In the genomic region with DNA sequence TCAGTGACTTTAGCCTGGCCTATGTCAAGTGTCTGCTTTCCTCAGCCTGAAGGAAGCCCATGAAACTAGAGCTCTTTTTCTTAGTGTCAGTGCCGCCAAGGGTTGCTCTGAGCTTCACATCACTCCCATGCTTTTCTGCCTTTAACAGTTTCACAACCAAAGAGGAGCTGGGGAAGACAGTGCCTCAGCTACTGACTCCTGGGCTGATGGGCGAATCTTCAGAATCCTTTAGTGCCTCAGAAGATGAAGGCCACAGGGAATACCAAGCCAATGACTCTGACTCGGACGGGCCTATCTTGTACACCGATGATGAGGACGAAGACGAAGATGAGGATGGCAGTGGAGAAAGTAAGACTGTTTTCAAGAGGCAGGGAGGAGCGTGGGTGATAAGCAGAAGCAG, we compare ENCODE assay signal across 15 cellular contexts.
DNase-seq lines count a peak whose midpoint lies in the region; ATAC-seq and TF ChIP-seq lines count a peak whose summit lies in the region.
"Had no signal": no experiment of that assay in that cellular context is flagged by ENCODE, and none has a peak within 500 bp of the region (broad histone marks: within the 10 kb centered on the region; RNA-seq: fewer than 3 reads in every experiment).

No MANE protein-coding gene starts in this region.

- H4K20me1 ChIP-seq in GM23248 (ENCODE audit: insufficient read depth) (no peaks in the 10 kb centered on the region), smooth muscle cell (ENCODE audit: low read depth) (no peaks in the 10 kb centered on the region)

- ATAC-seq in GM18861 (IDR thresholded peaks at IDR 0.05; ENCODE audit: unreplicated experiment), result no peak
- ATAC-seq: body of pancreas, HepG2 had no signal

- peak overlapping the region; percentile 39 for H3K4me2 ChIP-seq in GM23248 (ENCODE audit: unreplicated experiment)
- peak overlapping the region; percentile 23 for H3K4me2 ChIP-seq in smooth muscle cell

- no peaks in the 10 kb centered on the region for H3K9me3 ChIP-seq in GM23248 (ENCODE audit: low read depth)
- H3K9me3 ChIP-seq in smooth muscle cell (replicated peaks; ENCODE audit: low read depth), result no peaks in the 10 kb centered on the region
- H3K9me3 ChIP-seq in SJCRH30 (replicated peaks), result no peaks in the 10 kb centered on the region
- H3K9me3 ChIP-seq: body of pancreas had no signal

- intact Hi-C loops in dorsolateral prefrontal cortex (cut with DNase I), result no loop called here
- intact Hi-C loops in head of caudate nucleus (cut with DNase I), result no loop called here

- peak; percentile 54 for DNase-seq in GM23248
- no peak for DNase-seq in dorsolateral prefrontal cortex
- DNase-seq in left kidney (ENCODE audit: low read depth, low spot score), result peak; percentile 47
- no peak for DNase-seq in smooth muscle cell (lab: John Stamatoyannopoulos, UW; ENCODE audit: unreplicated experiment)
- DNase-seq in head of caudate nucleus, result no peak
- no peak for DNase-seq in activated gamma-delta T cell (lab: John Stamatoyannopoulos, UW)
- DNase-seq in SJCRH30, result no peak
- DNase-seq: body of pancreas; EL; NCI-H187; NCI-H446; stimulated activated naive CD8-positive, alpha-beta T cell treated with anti-CD3 and anti-CD28 coated beads, Interleukin-15, Interleukin-2, amounts not matched to agents 100 U/mL and 50 U/mL, for 24 hours; SW 1271 had no signal

- peak overlapping the region; percentile 83 for H2AFZ ChIP-seq in GM23248
- no peak overlapping the region for H2AFZ ChIP-seq in smooth muscle cell (ENCODE audit: low read depth)

- H3K27ac ChIP-seq in GM23248 (peak overlapping the region; percentile 66), dorsolateral prefrontal cortex (peak overlapping the region in 31 of 59 donors; percentile 3 to 65 (median 40)), smooth muscle cell (ENCODE audit: low read depth) (peak overlapping the region; percentile 58), SJCRH30 (no peak overlapping the region)
- H3K27ac ChIP-seq: body of pancreas had no signal

- in situ Hi-C loops in GM23248 (cut with MboI), result no loop called here

- H3K36me3 ChIP-seq in GM23248 (ENCODE audit: low read depth), result peaks cover 3% of the 10 kb centered on the region; the same call in 1 of the 2 replicates
- peaks cover 20% of the 10 kb centered on the region for H3K36me3 ChIP-seq in smooth muscle cell (ENCODE audit: low read depth)
- H3K36me3 ChIP-seq in SJCRH30, result peaks cover 12% of the 10 kb centered on the region

- H3K27me3 ChIP-seq in GM23248 (replicated peaks; ENCODE audit: insufficient read depth) (no peaks in the 10 kb centered on the region), dorsolateral prefrontal cortex (no peaks in the 10 kb centered on the region), smooth muscle cell (ENCODE audit: low read depth) (no peaks in the 10 kb centered on the region), SJCRH30 (no peaks in the 10 kb centered on the region)
- H3K27me3 ChIP-seq: body of pancreas had no signal

- peak overlapping the region; percentile 52 for H3K9ac ChIP-seq in GM23248
- no peak overlapping the region for H3K9ac ChIP-seq in smooth muscle cell (ENCODE audit: low read depth)

- peaks cover 20% of the 10 kb centered on the region for H3K4me1 ChIP-seq in GM23248 (ENCODE audit: insufficient read depth)
- H3K4me1 ChIP-seq in smooth muscle cell (ENCODE audit: low read depth), result peaks cover 7% of the 10 kb centered on the region
- H3K4me1 ChIP-seq in SJCRH30, result no peaks in the 10 kb centered on the region

- H3K9me2 ChIP-seq in GM23248 (ENCODE audit: insufficient read depth), result no peaks in the 10 kb centered on the region

- H3F3A ChIP-seq in GM23248 (ENCODE audit: insufficient read depth), result peaks cover 18% of the 10 kb centered on the region
- H3F3A ChIP-seq in smooth muscle cell (ENCODE audit: low read depth), result peaks cover 23% of the 10 kb centered on the region

- 10 to 12% methylated on average over 8 of the region's 8 CpGs for WGBS in GM23248 (ENCODE audit: low coverage in 1 of 2, low lambda C conversion rate in 2 of 2, missing lambda C conversion rate in 2 of 2), 2 experiments
- WGBS in smooth muscle cell (ENCODE audit: low lambda C conversion rate), result 27% methylated on average over 8 of the region's 8 CpGs

- H3K79me2 ChIP-seq in GM23248 (ENCODE audit: insufficient read depth) (no peaks in the 10 kb centered on the region), smooth muscle cell (ENCODE audit: low read depth) (peaks cover 17% of the 10 kb centered on the region)

- H3K4me3 ChIP-seq in GM23248, result peak overlapping the region; percentile 25
- H3K4me3 ChIP-seq in dorsolateral prefrontal cortex, result no peak overlapping the region
- H3K4me3 ChIP-seq in smooth muscle cell, result no peak overlapping the region
- H3K4me3 ChIP-seq in SJCRH30, result no peak overlapping the region
- H3K4me3 ChIP-seq: body of pancreas had no signal

- TF ChIP-seq CTCF in dorsolateral prefrontal cortex (IDR thresholded peaks at IDR 0.05 in 54 of 56, conservative IDR thresholded peaks at IDR 0.05 in 2 of 56; ENCODE audit: low read depth in 1 of 56, partially characterized antibody in 56 of 56), result no peak
- TF ChIP-seq CTCF in smooth muscle cell (IDR thresholded peaks at IDR 0.05; ENCODE audit: borderline replicate concordance, insufficient read depth, poor library complexity, severe bottlenecking), result no peak

Comparison
In these comparisons a context has a peak if more than half of its experiments do, and no peak if none do; other contexts are left out.
1. DNase-seq: peak in GM23248 (single experiment) and left kidney (single experiment); none in dorsolateral prefrontal cortex (0 of 10), smooth muscle cell (single experiment), head of caudate nucleus (0 of 42), activated gamma-delta T cell (single experiment) and SJCRH30 (0 of 2).